ENCODE assay signal across 16 cellular contexts in the genomic region with DNA sequence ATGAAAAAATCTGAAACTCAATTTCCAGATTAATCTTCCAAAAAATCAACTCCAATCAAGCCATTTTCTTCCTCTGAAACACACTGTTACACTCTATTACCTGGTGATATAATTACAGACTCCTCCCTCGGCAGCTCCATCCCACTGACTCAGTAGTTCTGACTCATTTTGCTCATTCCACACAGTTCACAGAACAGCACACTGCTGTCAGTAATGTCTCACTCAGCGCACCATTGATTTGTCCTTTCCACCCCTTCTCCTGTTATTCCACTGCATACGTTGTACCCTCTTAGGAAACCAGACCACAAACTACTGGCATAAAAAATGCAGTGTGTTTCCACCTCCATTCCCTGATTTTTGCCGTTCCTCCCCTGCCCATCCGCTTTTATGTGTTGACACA.
A peak's percentile ranks its signal among the peaks of the same experiment; 100 is the strongest.
DNase-seq lines count a peak whose midpoint lies in the region; ATAC-seq and TF ChIP-seq lines count a peak whose summit lies in the region.
"Had no signal": no experiment of that assay in that cellular context is flagged by ENCODE, and none has a peak within 500 bp of the region (broad histone marks: within the 10 kb centered on the region; RNA-seq: fewer than 3 reads in every experiment).

No MANE protein-coding gene starts in this region.

- H3K4me2 ChIP-seq in skeletal muscle satellite cell (ENCODE audit: low read length): peak overlapping the region; percentile 50

- H3K9me3 ChIP-seq in skeletal muscle satellite cell (replicated peaks; ENCODE audit: low read length) (no peaks in the 10 kb centered on the region), prostate gland (no peaks in the 10 kb centered on the region)
- H3K9me3 ChIP-seq: SJCRH30 had no signal

- intact Hi-C loops in prostate gland (cut with DNase I): no loop called here

- POLR2A ChIA-PET in HEK293T (lab: Yijun Ruan, JAX): no interaction called here

- 86% methylated on average over 5 of the region's 5 CpGs for WGBS in prostate gland

- no peak for ATAC-seq in GM21717 (IDR thresholded peaks at IDR 0.05; ENCODE audit: unreplicated experiment)
- ATAC-seq: CD8-positive, alpha-beta T cell; K562; left ventricle myocardium superior had no signal

- DNase-seq in HEK293T (ENCODE audit: extremely low spot score) (no peak), T1000 (lab: John Stamatoyannopoulos, UW) (peak; percentile 39), fibroblast of peridontal ligament (ENCODE audit: extremely low read depth) (peak; percentile 58), T-helper 9 cell (no peak), prostate gland (ENCODE audit: low spot score) (no peak)
- DNase-seq: activated naive CD8-positive, alpha-beta T cell treated with anti-CD3 and anti-CD28 coated beads for 36 hours; CD8-positive, alpha-beta T cell; dermis blood vessel endothelial cell; left ventricle myocardium superior; NCI-H187; NCI-H774; SJCRH30 had no signal

- H3K9ac ChIP-seq in skeletal muscle satellite cell (ENCODE audit: low read depth, low read length): no peak overlapping the region

- peaks cover 20% of the 10 kb centered on the region for H3K4me1 ChIP-seq in skeletal muscle satellite cell (ENCODE audit: control insufficient read depth, insufficient read depth, low read length)
- H3K4me1 ChIP-seq in prostate gland (replicated peaks): no peaks in the 10 kb centered on the region
- H3K4me1 ChIP-seq: SJCRH30 had no signal

- CTCF ChIA-PET in HEK293T (lab: Yijun Ruan, JAX): no interaction called here

- H3K27me3 ChIP-seq in skeletal muscle satellite cell (ENCODE audit: control insufficient read depth, insufficient read depth, low read length) (no peaks in the 10 kb centered on the region), prostate gland (replicated peaks; ENCODE audit: insufficient read depth) (no peaks in the 10 kb centered on the region)

- H3K36me3 ChIP-seq in skeletal muscle satellite cell (ENCODE audit: insufficient read depth, low read length) (no peaks in the 10 kb centered on the region), prostate gland (no peaks in the 10 kb centered on the region)
- H3K36me3 ChIP-seq: SJCRH30 had no signal

- no peak for TF ChIP-seq POLR2A in prostate gland (IDR thresholded peaks at IDR 0.05)

- no peak overlapping the region for H3K27ac ChIP-seq in prostate gland
- H3K27ac ChIP-seq: SJCRH30, skin epidermis had no signal

- TF ChIP-seq CTCF in prostate gland (IDR thresholded peaks at IDR 0.05): no peak

- H3K4me3 ChIP-seq in skeletal muscle satellite cell (ENCODE audit: low read length): no peak overlapping the region
- H3K4me3 ChIP-seq in prostate gland: no peak overlapping the region
- H3K4me3 ChIP-seq: K562, SJCRH30, skin epidermis had no signal

TF ChIP-seq in HEK293T, 16 proteins besides CTCF, POLR2A, EP300 and RAD21:
- TF ChIP-seq LEF1 (IDR thresholded peaks at IDR 0.05; ENCODE audit: borderline replicate concordance) (no peak), PKNOX1 (IDR thresholded peaks at IDR 0.05) (0 out of 2 replicates have a peak, but pooled peaks have one; percentile 5), ARNT (IDR thresholded peaks at IDR 0.05) (no peak), SP1 (IDR thresholded peaks at IDR 0.05) (no peak), BHLHE40 (IDR thresholded peaks at IDR 0.05; ENCODE audit: borderline replicate concordance) (no peak), L3MBTL2 (conservative IDR thresholded peaks at IDR 0.05) (no peak)

Comparison
In these comparisons a context has a peak if more than half of its experiments do, and no peak if none do; other contexts are left out.
1. DNase-seq: peak in T1000 (single experiment) and fibroblast of peridontal ligament (single experiment); none in HEK293T (single experiment), T-helper 9 cell (single experiment) and prostate gland (single experiment).